ENCODE assay signal across 9 cellular contexts in the genomic region with DNA sequence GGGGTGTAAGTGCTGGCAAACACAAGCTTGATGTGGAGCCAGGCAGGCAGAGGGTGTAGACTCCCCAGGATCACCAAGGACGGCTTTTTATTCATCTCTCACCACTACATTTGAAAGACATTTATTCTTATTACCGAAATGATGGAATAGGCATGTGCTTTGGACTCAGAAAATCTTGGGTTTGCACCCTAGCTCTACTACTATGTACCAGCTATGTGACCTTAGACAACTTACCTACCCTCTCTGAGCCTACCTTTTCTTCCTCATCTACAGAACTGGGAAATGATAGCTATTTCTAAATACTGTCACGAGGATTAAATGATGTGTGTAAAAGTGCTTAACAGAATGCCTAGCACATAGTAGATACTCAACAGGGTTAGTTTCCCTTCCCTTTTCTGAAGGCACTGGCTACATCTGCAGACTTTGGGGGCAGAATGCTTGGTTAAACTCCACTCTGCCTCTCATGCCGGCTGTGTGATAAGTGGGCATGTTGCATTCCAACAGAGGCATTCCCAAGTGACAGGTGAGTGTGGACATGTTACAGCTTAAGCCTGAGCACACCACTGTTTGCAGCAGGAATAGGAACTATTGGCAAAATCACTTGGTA.
DNase-seq lines count a peak whose midpoint lies in the region; ATAC-seq lines count a peak whose summit lies in the region.
"Had no signal": no experiment of that assay in that cellular context is flagged by ENCODE, and none has a peak within 500 bp of the region (broad histone marks: within the 10 kb centered on the region; RNA-seq: fewer than 3 reads in every experiment).

No MANE protein-coding gene starts in this region.

- CTCF ChIA-PET in activated CD8-positive, alpha-beta T cell treated with anti-CD3 and anti-CD28 coated beads, Interleukin-2, amount 10 ng/mL, durations not matched to agents 7 days and 5 days (lab: Charles Lee): interaction anchor here (3.6 kb wide), 1 partner anchor 11 kb away, joined by 18 read pairs; no protein-coding TSS in a partner anchor

- H3K4me1 Mint-ChIP-seq in stimulated activated memory B cell treated with anti-CD40 and anti-IgM and Interleukin-4, amounts not matched to agents 10 μg/mL and 1 μg/mL and 100 μg/mL, for 72 hours: peaks cover 31% of the 10 kb centered on the region
- H3K4me1 Mint-ChIP-seq in activated CD8-positive, alpha-beta T cell treated with anti-CD3 and anti-CD28 coated beads, Interleukin-2, amount 10 ng/mL, durations not matched to agents 7 days and 5 days (ENCODE audit: low read depth): no peaks in the 10 kb centered on the region

- ATAC-seq in GM19397 (IDR thresholded peaks at IDR 0.05; ENCODE audit: unreplicated experiment) (peak; percentile 95), HG02943 (IDR thresholded peaks at IDR 0.05; ENCODE audit: low read depth, unreplicated experiment) (peak; percentile 96)
- ATAC-seq in stimulated activated memory B cell treated with anti-CD40 and anti-IgM and Interleukin-4, amounts not matched to agents 10 μg/mL and 1 μg/mL and 100 μg/mL, for 72 hours: peak; percentile 98
- ATAC-seq in activated CD8-positive, alpha-beta T cell treated with anti-CD3 and anti-CD28 coated beads, Interleukin-2, amount 10 ng/mL, durations not matched to agents 7 days and 5 days: no peak

- H3K9me3 Mint-ChIP-seq in stimulated activated memory B cell treated with anti-CD40 and anti-IgM and Interleukin-4, amounts not matched to agents 10 μg/mL and 1 μg/mL and 100 μg/mL, for 72 hours: no peaks in the 10 kb centered on the region
- no peaks in the 10 kb centered on the region for H3K9me3 Mint-ChIP-seq in activated CD8-positive, alpha-beta T cell treated with anti-CD3 and anti-CD28 coated beads, Interleukin-2, amount 10 ng/mL, durations not matched to agents 7 days and 5 days (ENCODE audit: insufficient read depth)

- peaks cover 31% of the 10 kb centered on the region for H3K36me3 Mint-ChIP-seq in stimulated activated memory B cell treated with anti-CD40 and anti-IgM and Interleukin-4, amounts not matched to agents 10 μg/mL and 1 μg/mL and 100 μg/mL, for 72 hours
- H3K36me3 Mint-ChIP-seq in activated CD8-positive, alpha-beta T cell treated with anti-CD3 and anti-CD28 coated beads, Interleukin-2, amount 10 ng/mL, durations not matched to agents 7 days and 5 days (ENCODE audit: low read depth): peaks cover 2% of the 10 kb centered on the region

- DNase-seq in NOMO-1 (lab: John Stamatoyannopoulos, UW; ENCODE audit: unreplicated experiment in 2 of 2): peak; percentile 91 to 99
- no peak for DNase-seq in NCI-H1092 (lab: John Stamatoyannopoulos, UW)
- no peak for DNase-seq in HUDEP-2 (lab: John Stamatoyannopoulos, UW; ENCODE audit: unreplicated experiment in 76 of 76)
- no peak for DNase-seq in activated CD8-positive, alpha-beta T cell treated with anti-CD3 and anti-CD28 coated beads, Interleukin-2, amount 10 ng/mL, durations not matched to agents 7 days and 5 days
- DNase-seq: kidney, substantia nigra had no signal

- H3K27me3 Mint-ChIP-seq in stimulated activated memory B cell treated with anti-CD40 and anti-IgM and Interleukin-4, amounts not matched to agents 10 μg/mL and 1 μg/mL and 100 μg/mL, for 72 hours: no peaks in the 10 kb centered on the region
- H3K27me3 Mint-ChIP-seq in activated CD8-positive, alpha-beta T cell treated with anti-CD3 and anti-CD28 coated beads, Interleukin-2, amount 10 ng/mL, durations not matched to agents 7 days and 5 days (ENCODE audit: low read depth): peaks cover 3% of the 10 kb centered on the region

- POLR2A ChIA-PET in activated CD8-positive, alpha-beta T cell treated with anti-CD3 and anti-CD28 coated beads, Interleukin-2, amount 10 ng/mL, durations not matched to agents 7 days and 5 days (lab: Charles Lee): no interaction called here

- H3K27ac Mint-ChIP-seq in stimulated activated memory B cell treated with anti-CD40 and anti-IgM and Interleukin-4, amounts not matched to agents 10 μg/mL and 1 μg/mL and 100 μg/mL, for 72 hours: peak overlapping the region; percentile 80
- no peak overlapping the region for H3K27ac Mint-ChIP-seq in activated CD8-positive, alpha-beta T cell treated with anti-CD3 and anti-CD28 coated beads, Interleukin-2, amount 10 ng/mL, durations not matched to agents 7 days and 5 days

- H3K4me3 Mint-ChIP-seq in stimulated activated memory B cell treated with anti-CD40 and anti-IgM and Interleukin-4, amounts not matched to agents 10 μg/mL and 1 μg/mL and 100 μg/mL, for 72 hours: no peak overlapping the region
- H3K4me3 Mint-ChIP-seq in activated CD8-positive, alpha-beta T cell treated with anti-CD3 and anti-CD28 coated beads, Interleukin-2, amount 10 ng/mL, durations not matched to agents 7 days and 5 days: no peak overlapping the region

Comparison
In these comparisons a context has a peak if more than half of its experiments do, and no peak if none do; other contexts are left out.
1. DNase-seq: peak in NOMO-1 (2 of 2); none in NCI-H1092 (single experiment), HUDEP-2 (0 of 76) and activated CD8-positive, alpha-beta T cell treated with anti-CD3 and anti-CD28 coated beads, Interleukin-2, amount 10 ng/mL, durations not matched to agents 7 days and 5 days (single experiment).